Comparison of ENCODE assay signal across 21 cellular contexts in genomic region chr3:45414341-45414740, GRCh38.
"Had no signal": no experiment of that assay in that cellular context is flagged by ENCODE, and none has a peak within 500 bp of the region (broad histone marks: within the 10 kb centered on the region; RNA-seq: fewer than 3 reads in every experiment).

No MANE protein-coding gene starts in this region.

- H3K9ac ChIP-seq: neural progenitor cell had no signal

- ATAC-seq: esophagus mucosa; heart right ventricle; left lobe of liver; naive thymus-derived CD8-positive, alpha-beta T cell had no signal

- H3K27me3 Mint-ChIP-seq: naive thymus-derived CD8-positive, alpha-beta T cell had no signal

- H3K4me1 ChIP-seq: right atrium auricular region, thyroid gland had no signal

- H3K4me2 ChIP-seq: neural progenitor cell had no signal

- H3K9me3 ChIP-seq: heart right ventricle, ovary, right atrium auricular region, sigmoid colon, suprapubic skin, thyroid gland, upper lobe of left lung, uterus had no signal

- H2AFZ ChIP-seq: neural progenitor cell had no signal

- H3K27me3 ChIP-seq: heart right ventricle, neural progenitor cell, ovary, right atrium auricular region, sigmoid colon, suprapubic skin, thyroid gland, upper lobe of left lung, uterus had no signal

- H3K27ac ChIP-seq: coronary artery, heart right ventricle, neural progenitor cell, ovary, right atrium auricular region, sigmoid colon, skin epidermis, suprapubic skin, thyroid gland, upper lobe of left lung, uterus had no signal

- DNase-seq: effector CD4-positive, alpha-beta T cell; heart right ventricle; hypothalamus; islet precursor cell; naive thymus-derived CD8-positive, alpha-beta T cell; nucleus accumbens; ovary; sigmoid colon; stimulated activated CD4-positive, alpha-beta T cell treated with anti-CD3 and anti-CD28 coated beads, Interleukin-2, amount 100 ng/mL, for 24 hours; stimulated activated CD4-positive, alpha-beta T cell treated with anti-CD3 and anti-CD28 coated beads, Interleukin-4, amount 100 ng/mL, for 4 hours; stimulated activated naive CD4-positive, alpha-beta T cell; thyroid gland; upper lobe of left lung; uterus had no signal

- H3K4me3 ChIP-seq: coronary artery, heart right ventricle, neural progenitor cell, ovary, right atrium auricular region, sigmoid colon, skin epidermis, suprapubic skin, thyroid gland, upper lobe of left lung, uterus had no signal

- H3K36me3 ChIP-seq: ovary, suprapubic skin, uterus had no signal

- H3K9me3 Mint-ChIP-seq: naive thymus-derived CD8-positive, alpha-beta T cell had no signal

- H3K4me3 Mint-ChIP-seq: naive thymus-derived CD8-positive, alpha-beta T cell; neural progenitor cell had no signal
